ENCODE assay signal across 8 cellular contexts in genomic region chr16:24516900-24517669, GRCh38. TPM values are rescaled to one million over a fixed set of nuclear protein-coding genes. Genes with fewer than 3 reads are reported as not detected.
DNase-seq lines count a peak whose midpoint lies in the region; ATAC-seq and TF ChIP-seq lines count a peak whose summit lies in the region.

No MANE protein-coding gene starts in this region.

- BruUV-seq in Panc1 (replicated peaks; lab: Mats Ljungman, UMichigan), result no TSS peak

- peak overlapping the region in 3 of 9 donors; percentile 1 to 88 (median 5) for H3K27ac Mint-ChIP-seq in naive thymus-derived CD4-positive, alpha-beta T cell

- intact Hi-C loops in Panc1 (cut with micrococcal nuclease; ENCODE audit: unreplicated experiment), result loop anchor here (5.0 kb wide), 1 partner anchor 170 kb away; no protein-coding TSS in a partner anchor
- intact Hi-C loops in naive thymus-derived CD4-positive, alpha-beta T cell (cut with micrococcal nuclease), result loop anchor here (1.0 to 10.0 kb wide), 5 partner anchors 22 to 708 kb away; partner anchors contain the start of gene RBBP6 (in 2 of the 2)

- peaks cover 4 to 14% (median 6%) of the 10 kb centered on the region in 7 donors for H3K4me1 Mint-ChIP-seq in naive thymus-derived CD4-positive, alpha-beta T cell

- no peaks in the 10 kb centered on the region for H3K36me3 ChIP-seq in Panc1 (ENCODE audit: control insufficient read depth, insufficient read depth, low read length)
- H3K36me3 ChIP-seq in naive thymus-derived CD4-positive, alpha-beta T cell (ENCODE audit: control insufficient read depth in 2 of 3, insufficient read depth in 3 of 3, low read length in 3 of 3), result no peaks in the 10 kb centered on the region

- TF ChIP-seq CTCF in Panc1 (IDR thresholded peaks at IDR 0.05), result peak; percentile 95

- H3K36me3 Mint-ChIP-seq in naive thymus-derived CD4-positive, alpha-beta T cell, result no peaks in the 10 kb centered on the region

- peak; percentile 72 for DNase-seq in Caki2 (ENCODE audit: low read depth)
- peak; percentile 77 for DNase-seq in KG1 (lab: John Stamatoyannopoulos, UW)
- DNase-seq in Panc1 (ENCODE audit: low read depth, low spot score), result peak; percentile 87
- DNase-seq in activated T-cell treated with anti-CD3 and anti-CD28 coated beads, Interleukin-2, amount 50 U/mL, for 1 hour, result peak; percentile 68
- DNase-seq in naive thymus-derived CD4-positive, alpha-beta T cell, result peak; percentile 46 to 75 (median 68)
- DNase-seq in stimulated activated CD8-positive, alpha-beta memory T cell treated with anti-CD3 and anti-CD28 coated beads, Interleukin-7, amount 100 ng/mL, for 48 hours (ENCODE audit: extremely low read depth in 1 of 2, low read depth in 1 of 2), result peak; percentile 41 to 56

- POLR2A ChIA-PET in Panc1 (lab: Charles Lee), result interaction anchor here (0.5 to 0.6 kb wide), 3 partner anchors 299 to 1004 kb away, joined by 3 to 5 read pairs (median 4); no protein-coding TSS in a partner anchor
- POLR2A ChIA-PET in naive thymus-derived CD4-positive, alpha-beta T cell (lab: Charles Lee), result interaction anchor here (1.4 kb wide), 1 partner anchor 24 kb away, joined by 5 read pairs; no protein-coding TSS in a partner anchor

- in situ Hi-C loops in Caki2 (cut with HindIII; ENCODE audit: low pct_unique_long_range_greater_than_20kb, low sequenced_read_pairs), result no loop called here
- in situ Hi-C loops in Panc1 (cut with HindIII; ENCODE audit: low pct_unique_long_range_greater_than_20kb, low sequenced_read_pairs), result no loop called here

- H3K4me3 Mint-ChIP-seq in naive thymus-derived CD4-positive, alpha-beta T cell, result peak overlapping the region in 8 of 10 donors; percentile 14 to 71 (median 44)

- H3K4me1 ChIP-seq in Panc1 (ENCODE audit: control insufficient read depth, insufficient read depth, low read length), result no peaks in the 10 kb centered on the region
- no peaks in the 10 kb centered on the region for H3K4me1 ChIP-seq in naive thymus-derived CD4-positive, alpha-beta T cell (ENCODE audit: control insufficient read depth in 2 of 2, insufficient read depth in 2 of 2, low read length in 2 of 2)

- H3K4me3 ChIP-seq in Panc1 (ENCODE audit: low read depth in 2 of 2, low read length in 2 of 2), result peak overlapping the region; percentile 24 to 47; a peak in 3 of 4 replicates
- no peak overlapping the region for H3K4me3 ChIP-seq in naive thymus-derived CD4-positive, alpha-beta T cell (ENCODE audit: low read length)

- H3K9me3 Mint-ChIP-seq in naive thymus-derived CD4-positive, alpha-beta T cell, result peaks cover 0 to 2% (median 0%) of the 10 kb centered on the region in 11 donors

- peaks cover 0 to 7% (median 0%) of the 10 kb centered on the region in 5 donors for H3K27me3 Mint-ChIP-seq in naive thymus-derived CD4-positive, alpha-beta T cell

- no peaks in the 10 kb centered on the region for H3K27me3 ChIP-seq in Panc1 (ENCODE audit: control insufficient read depth, insufficient read depth, low read length)
- H3K27me3 ChIP-seq in naive thymus-derived CD4-positive, alpha-beta T cell (ENCODE audit: control insufficient read depth in 2 of 2, insufficient read depth in 2 of 2, low read length in 2 of 2), result no peaks in the 10 kb centered on the region

- H3K27ac ChIP-seq in Panc1 (ENCODE audit: low read length), result no peak overlapping the region
- H3K27ac ChIP-seq in naive thymus-derived CD4-positive, alpha-beta T cell (ENCODE audit: low read depth, low read length), result no peak overlapping the region

- no peaks in the 10 kb centered on the region for H3K9me3 ChIP-seq in Panc1 (ENCODE audit: control insufficient read depth, insufficient read depth, low read depth, low read length)
- H3K9me3 ChIP-seq in naive thymus-derived CD4-positive, alpha-beta T cell (ENCODE audit: control insufficient read depth in 2 of 3, low read length in 3 of 3), result no peaks in the 10 kb centered on the region

- ATAC-seq in Panc1 (peak; percentile 95), esophagus mucosa (peak; percentile 63), GM19035 (IDR thresholded peaks at IDR 0.05; ENCODE audit: unreplicated experiment) (no peak)
- peak; percentile 91 for ATAC-seq in naive thymus-derived CD4-positive, alpha-beta T cell

- CTCF ChIA-PET in Panc1 (lab: Charles Lee), result interaction anchor here (0.6 to 1.0 kb wide), 8 partner anchors 13 to 406 kb away, joined by 3 to 5 read pairs (median 3); partner anchors contain the start of gene CACNG3
- CTCF ChIA-PET in naive thymus-derived CD4-positive, alpha-beta T cell (lab: Charles Lee), result interaction anchor here (1.0 kb wide), 1 partner anchor 25 kb away, joined by 3 read pairs; no protein-coding TSS in a partner anchor

RNA-seq across cellular contexts. Expression of gene RBBP6, which starts 22.3 kb away (rescaled TPM):
- 14.6 and 15.7 TPM in 2 replicates for total RNA-seq in Caki2 (2014; rRNA removed; shearing (Covaris generic); ENCODE audit: low replicate concordance)
- 42.7 TPM for total RNA-seq in Panc1 (2021; ENCODE audit: unreplicated experiment)
- 17.2 TPM for polyA plus RNA-seq in Panc1 (2012; ENCODE audit: insufficient read length)
- 28.4 TPM for total RNA-seq in esophagus mucosa
- total RNA-seq in naive thymus-derived CD4-positive, alpha-beta T cell, result 100 to 1,000 TPM in 3 of 5 experiments, 10 to 100 TPM in 2; 70.5 to 137 (median 106) TPM
- 10 to 100 TPM; 17.0 to 18.7 TPM for polyA plus RNA-seq in naive thymus-derived CD4-positive, alpha-beta T cell
